Comparison of ENCODE assay signal across 1 cellular context in genomic region chr16:85569039-85569614, GRCh38.
TF ChIP-seq lines count a peak whose summit lies in the region.

No MANE protein-coding gene starts in this region.

TF ChIP-seq in K562, 482 proteins besides CTCF, POLR2A, EP300 and RAD21 (continued from another document):
- TF ChIP-seq SIN3A (IDR thresholded peaks at IDR 0.05; ENCODE audit: borderline replicate concordance in 2 of 2, control insufficient read depth in 1 of 2, low read depth in 2 of 2, low read length in 2 of 2), result peak in 1 of 2 experiments; percentile 56; a peak in 1 of 4 replicates
- peak in 1 of 2 experiments; percentile 26; a peak in 1 of 4 replicates for TF ChIP-seq UBTF (IDR thresholded peaks at IDR 0.05; ENCODE audit: borderline replicate concordance in 1 of 2, low read depth in 2 of 2, low read length in 2 of 2)
- 0 out of 2 replicates have a peak, but pooled peaks have one; percentile 3 for TF ChIP-seq PML (IDR thresholded peaks at IDR 0.05; ENCODE audit: low read length)
- TF ChIP-seq MYNN (IDR thresholded peaks at IDR 0.05), result no peak
- no peak for TF ChIP-seq MYNN (CRISPR knock-in tag; IDR thresholded peaks at IDR 0.05)
- no peak for TF ChIP-seq SAFB2 (IDR thresholded peaks at IDR 0.05; ENCODE audit: borderline replicate concordance, low read depth, low read length, severe bottlenecking)
- peak; percentile 4; the same call in 1 of the 2 replicates for TF ChIP-seq ZNF263 (CRISPR knock-in tag; IDR thresholded peaks at IDR 0.05; ENCODE audit: borderline replicate concordance)
- peak; percentile 1 for TF ChIP-seq POLR2B (IDR thresholded peaks at IDR 0.05; ENCODE audit: low read depth, partially characterized antibody)
- no peak for TF ChIP-seq BRF1 (IDR thresholded peaks at IDR 0.05; ENCODE audit: borderline replicate concordance, extremely low read depth, insufficient read length)
- TF ChIP-seq AFF1 (IDR thresholded peaks at IDR 0.05; ENCODE audit: low read depth in 1 of 2, partially characterized antibody in 2 of 2), result peak in 1 of 2 experiments; percentile 25
- TF ChIP-seq RCOR1 (IDR thresholded peaks at IDR 0.05; ENCODE audit: borderline replicate concordance in 1 of 2, low read depth in 2 of 2, low read length in 2 of 2), result no peak; a peak in 1 of 4 replicates
